ENCODE assay signal across 8 cellular contexts in the genomic region with DNA sequence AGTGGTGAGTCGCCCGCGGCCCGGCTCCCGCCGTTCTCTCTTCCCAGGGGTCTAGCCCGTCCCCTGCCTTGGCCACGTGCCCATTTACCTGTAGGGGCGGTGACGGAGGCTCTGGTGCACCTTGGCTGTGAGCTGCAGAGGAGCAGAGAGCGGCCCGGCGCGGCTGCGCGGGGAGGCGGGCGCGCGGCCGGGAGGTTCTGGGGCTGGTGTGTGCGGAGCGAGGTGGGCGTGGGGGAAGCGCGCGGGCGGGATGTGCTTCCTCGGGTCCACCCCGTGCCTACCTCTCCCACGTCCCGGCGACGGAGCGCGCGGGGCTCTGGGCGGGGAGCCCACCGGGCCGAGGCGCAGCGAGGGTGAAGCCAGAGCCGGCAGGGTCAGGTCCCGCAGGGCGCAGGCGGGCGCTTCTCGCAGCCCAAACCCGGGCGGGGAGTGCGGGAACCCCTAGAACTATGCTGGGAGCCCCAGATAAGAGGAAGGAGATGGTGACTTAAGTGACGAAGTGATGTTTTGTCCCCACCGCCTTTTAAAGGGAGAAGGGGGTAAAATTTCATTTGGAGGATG. TPM values are rescaled to one million over a fixed set of nuclear protein-coding genes. Genes with fewer than 3 reads are reported as not detected.
DNase-seq lines count a peak whose midpoint lies in the region; ATAC-seq and TF ChIP-seq lines count a peak whose summit lies in the region.

No MANE protein-coding gene starts in this region.

- H3K4me3 Mint-ChIP-seq in activated CD4-positive, alpha-beta memory T cell treated with anti-CD3 and anti-CD28 coated beads, Interleukin-2, amount 10 ng/mL, durations not matched to agents 7 days and 5 days: peak overlapping the region; percentile 87
- peak overlapping the region; percentile 84 for H3K4me3 Mint-ChIP-seq in nephron progenitor cell

- no peaks in the 10 kb centered on the region for H3K9me3 ChIP-seq in esophagus muscularis mucosa

- POLR2A ChIA-PET in activated CD4-positive, alpha-beta memory T cell treated with anti-CD3 and anti-CD28 coated beads, Interleukin-2, amount 10 ng/mL, durations not matched to agents 7 days and 5 days (lab: Charles Lee): interaction anchor here (0.9 to 12.7 kb wide), 7 partner anchors 7 to 114 kb away, joined by 3 to 165 read pairs (median 8); no protein-coding TSS in a partner anchor

- H2AFZ ChIP-seq in KMS-11 (ENCODE audit: low read depth): peak overlapping the region; percentile 97

- peak overlapping the region; percentile 96 for H3K9ac ChIP-seq in KMS-11

- peaks cover 63% of the 10 kb centered on the region for H3K36me3 Mint-ChIP-seq in activated CD4-positive, alpha-beta memory T cell treated with anti-CD3 and anti-CD28 coated beads, Interleukin-2, amount 10 ng/mL, durations not matched to agents 7 days and 5 days (ENCODE audit: low read depth)
- H3K36me3 Mint-ChIP-seq in nephron progenitor cell (ENCODE audit: low read depth): peaks cover 16% of the 10 kb centered on the region

- no peaks in the 10 kb centered on the region for H4K20me1 ChIP-seq in KMS-11 (ENCODE audit: insufficient read depth)

- H3K27ac Mint-ChIP-seq in activated CD4-positive, alpha-beta memory T cell treated with anti-CD3 and anti-CD28 coated beads, Interleukin-2, amount 10 ng/mL, durations not matched to agents 7 days and 5 days: peak overlapping the region; percentile 95
- H3K27ac Mint-ChIP-seq in nephron progenitor cell: no peak overlapping the region

- ATAC-seq in GM21717 (IDR thresholded peaks at IDR 0.05; ENCODE audit: unreplicated experiment): peak; percentile 10

- H3K4me3 ChIP-seq in KMS-11 (IDR thresholded peaks at IDR 0.05; ENCODE audit: insufficient read depth, low read depth, low read length): no peak overlapping the region
- H3K4me3 ChIP-seq in esophagus muscularis mucosa: peak overlapping the region; percentile 71 to 94 (median 90)
- H3K4me3 ChIP-seq in urinary bladder (ENCODE audit: low read depth, low read length): peak overlapping the region; percentile 63

- no peaks in the 10 kb centered on the region for H3K9me3 Mint-ChIP-seq in activated CD4-positive, alpha-beta memory T cell treated with anti-CD3 and anti-CD28 coated beads, Interleukin-2, amount 10 ng/mL, durations not matched to agents 7 days and 5 days
- H3K9me3 Mint-ChIP-seq in nephron progenitor cell: no peaks in the 10 kb centered on the region

- peak overlapping the region; percentile 72 for H3K4me2 ChIP-seq in KMS-11

- TF ChIP-seq EP300 in esophagus muscularis mucosa (IDR thresholded peaks at IDR 0.05): no peak

- peaks cover 83% of the 10 kb centered on the region for H3K4me1 Mint-ChIP-seq in activated CD4-positive, alpha-beta memory T cell treated with anti-CD3 and anti-CD28 coated beads, Interleukin-2, amount 10 ng/mL, durations not matched to agents 7 days and 5 days
- H3K4me1 Mint-ChIP-seq in nephron progenitor cell: peaks cover 66% of the 10 kb centered on the region

- no peaks in the 10 kb centered on the region for H3K79me2 ChIP-seq in KMS-11 (ENCODE audit: insufficient read depth, low read depth)

- TF ChIP-seq POLR2A in esophagus muscularis mucosa (IDR thresholded peaks at IDR 0.05; ENCODE audit: low read depth): no peak

- no peaks in the 10 kb centered on the region for H3K36me3 ChIP-seq in KMS-11 (ENCODE audit: insufficient read depth)
- peaks cover 0 to 36% (median 26%) of the 10 kb centered on the region in 4 donors for H3K36me3 ChIP-seq in esophagus muscularis mucosa
- no peaks in the 10 kb centered on the region for H3K36me3 ChIP-seq in urinary bladder (ENCODE audit: insufficient read depth)

- 4% methylated on average over 12 of the region's 53 CpGs for WGBS in esophagus muscularis mucosa
- 4% methylated on average over 53 of the region's 53 CpGs for WGBS in urinary bladder

- no peaks in the 10 kb centered on the region for H3K27me3 Mint-ChIP-seq in activated CD4-positive, alpha-beta memory T cell treated with anti-CD3 and anti-CD28 coated beads, Interleukin-2, amount 10 ng/mL, durations not matched to agents 7 days and 5 days
- no peaks in the 10 kb centered on the region for H3K27me3 Mint-ChIP-seq in nephron progenitor cell (ENCODE audit: low read depth, poor library complexity)

- H3K27me3 ChIP-seq in KMS-11 (ENCODE audit: insufficient read depth, low read depth) (no peaks in the 10 kb centered on the region), esophagus muscularis mucosa (no peaks in the 10 kb centered on the region)

- CTCF ChIA-PET in activated CD4-positive, alpha-beta memory T cell treated with anti-CD3 and anti-CD28 coated beads, Interleukin-2, amount 10 ng/mL, durations not matched to agents 7 days and 5 days (lab: Charles Lee): interaction anchor here (0.6 to 1.0 kb wide), 2 partner anchors 20 to 98 kb away, joined by 4 to 5 read pairs; no protein-coding TSS in a partner anchor

- TF ChIP-seq CTCF in KMS-11 (conservative IDR thresholded peaks at IDR 0.05; ENCODE audit: low read depth, low read length) (no peak), esophagus muscularis mucosa (IDR thresholded peaks at IDR 0.05) (no peak), nephron progenitor cell (IDR thresholded peaks at IDR 0.05) (no peak)

- intact Hi-C loops in esophagus muscularis mucosa (cut with DNase I): no loop called here

- DNase-seq in D341Med (ENCODE audit: low spot score): peak; percentile 69
- no peak for DNase-seq in activated CD4-positive, alpha-beta memory T cell treated with anti-CD3 and anti-CD28 coated beads, Interleukin-2, amount 10 ng/mL, durations not matched to agents 7 days and 5 days
- DNase-seq in esophagus muscularis mucosa (ENCODE audit: extremely low spot score): no peak
- DNase-seq in nephron progenitor cell: peak; percentile 71
- DNase-seq in NCI-H1930 (lab: John Stamatoyannopoulos, UW): no peak

- H3K27ac ChIP-seq in KMS-11: peak overlapping the region; percentile 51; the same call in 1 of the 2 replicates
- H3K27ac ChIP-seq in esophagus muscularis mucosa (replicated peaks in 1 of 4): peak overlapping the region; percentile 85 to 90 (median 86)
- H3K27ac ChIP-seq in urinary bladder (ENCODE audit: low read depth): peak overlapping the region; percentile 57

- H3K4me1 ChIP-seq in KMS-11 (ENCODE audit: low read depth, poor library complexity, severe bottlenecking) (peaks cover 48% of the 10 kb centered on the region), esophagus muscularis mucosa (peaks cover 21 to 42% (median 27%) of the 10 kb centered on the region in 4 donors), urinary bladder (ENCODE audit: insufficient read depth) (peaks cover 2% of the 10 kb centered on the region)

RNA-seq across cellular contexts. Expression of a gene that starts 0.4 kb away (rescaled TPM):
- 100 to 1,000 TPM; 148 to 154 TPM for total RNA-seq in activated CD4-positive, alpha-beta memory T cell treated with anti-CD3 and anti-CD28 coated beads, Interleukin-2, amount 10 ng/mL, durations not matched to agents 7 days and 5 days
- total RNA-seq in esophagus muscularis mucosa: 10 to 100 TPM in 3 of 4 donors, 1 to 10 TPM in 1; 7.1 to 26.8 (median 10.6) TPM
- total RNA-seq in urinary bladder: 2.4 TPM
- 29.5 TPM for polyA plus RNA-seq in urinary bladder

RNA-seq across cellular contexts. Expression of a gene that starts 54.2 kb away (rescaled TPM):
- under 1 TPM; 0.28 to 0.33 TPM for total RNA-seq in activated CD4-positive, alpha-beta memory T cell treated with anti-CD3 and anti-CD28 coated beads, Interleukin-2, amount 10 ng/mL, durations not matched to agents 7 days and 5 days
- total RNA-seq in esophagus muscularis mucosa: not detected
- 0.21 TPM for total RNA-seq in urinary bladder
- not detected for polyA plus RNA-seq in urinary bladder

Comparison
In these comparisons a context has a peak if more than half of its experiments do, and no peak if none do; other contexts are left out.
1. DNase-seq: peak in D341Med (single experiment) and nephron progenitor cell (single experiment); none in activated CD4-positive, alpha-beta memory T cell treated with anti-CD3 and anti-CD28 coated beads, Interleukin-2, amount 10 ng/mL, durations not matched to agents 7 days and 5 days (single experiment), esophagus muscularis mucosa (single experiment) and NCI-H1930 (0 of 2).
2. RNA of a gene that starts 0.4 kb away (total RNA-seq): 148 to 154 TPM in activated CD4-positive, alpha-beta memory T cell treated with anti-CD3 and anti-CD28 coated beads, Interleukin-2, amount 10 ng/mL, durations not matched to agents 7 days and 5 days; 7.1 to 26.8 TPM in esophagus muscularis mucosa and 2.4 TPM in urinary bladder (single experiment); every median in the first group is over 4 times any median in the second.
3. Peak in every context shown above with its lines, with median percentiles within 50 percentile points of each other: H3K27ac ChIP-seq.